Comparison of ENCODE assay signal across 8 cellular contexts in the genomic region with DNA sequence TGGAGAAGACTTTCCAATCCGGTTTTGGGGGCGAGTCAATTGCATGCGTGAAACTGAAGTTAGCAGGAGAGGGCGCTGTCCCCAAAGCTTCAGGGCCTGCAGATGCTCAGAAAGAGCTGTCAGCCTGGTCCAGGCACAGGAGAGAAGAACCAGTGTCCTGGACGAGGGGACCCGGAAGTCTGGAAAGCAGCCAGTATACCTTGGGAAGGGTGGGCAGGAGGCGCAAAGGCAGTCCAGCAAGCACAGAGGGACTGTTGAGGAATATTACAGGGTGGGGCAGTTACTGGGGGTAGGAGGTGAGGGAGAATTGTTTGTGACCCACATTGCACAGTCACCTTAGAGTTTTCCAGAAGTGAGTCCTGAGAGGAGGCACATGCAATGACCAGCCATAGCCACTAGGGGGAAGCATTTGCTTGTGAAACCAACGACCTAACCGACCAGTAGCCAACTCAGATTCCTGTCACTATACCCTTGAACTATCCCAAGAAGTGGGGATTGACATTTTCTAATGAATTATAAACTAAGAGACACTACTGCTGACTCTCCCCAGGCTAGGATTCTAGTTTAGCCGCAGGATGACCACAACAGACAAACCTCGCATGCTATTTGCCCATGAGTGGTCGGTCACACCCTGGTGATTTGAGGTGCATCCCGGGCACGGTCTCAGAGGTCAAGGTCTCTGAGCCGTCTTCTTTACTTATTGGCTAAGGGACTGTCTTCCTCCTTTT.
DNase-seq lines count a peak whose midpoint lies in the region; ATAC-seq and TF ChIP-seq lines count a peak whose summit lies in the region.

No MANE protein-coding gene starts in this region.

- no peaks in the 10 kb centered on the region for H3K9me3 ChIP-seq in T-helper 17 cell (ENCODE audit: control insufficient read depth, low read length, poor library complexity, severe bottlenecking)

- H3K4me3 Mint-ChIP-seq in T-helper 17 cell = no peak overlapping the region

- H3K4me3 ChIP-seq in astrocyte of the spinal cord (ENCODE audit: low read depth, low read length) = no peak overlapping the region

- peak; percentile 89 for ATAC-seq in HG02759 (IDR thresholded peaks at IDR 0.05; ENCODE audit: unreplicated experiment)
- peak; percentile 49 for ATAC-seq in T-helper 17 cell

- no peaks in the 10 kb centered on the region for H3K36me3 Mint-ChIP-seq in T-helper 17 cell (ENCODE audit: low read depth)

- H3K4me1 Mint-ChIP-seq in T-helper 17 cell = no peaks in the 10 kb centered on the region

- no peak overlapping the region for H3K27ac Mint-ChIP-seq in T-helper 17 cell

- TF ChIP-seq CTCF in astrocyte of the spinal cord (IDR thresholded peaks at IDR 0.05; ENCODE audit: low read depth, low read length) = peak; percentile 96

- peak; percentile 7 for DNase-seq in NK-92 treated with Interleukin-12 subunit alpha and Interleukin-12 subunit beta, amount 100 ng/mL, for 24 hours (lab: John Stamatoyannopoulos, UW)
- DNase-seq in NK-92 (lab: John Stamatoyannopoulos, UW; ENCODE audit: unreplicated experiment) = no peak
- peak; percentile 23 for DNase-seq in NCI-H1105 (lab: John Stamatoyannopoulos, UW)
- DNase-seq in T-helper 17 cell = peak; percentile 12 to 38 (median 22)
- DNase-seq in astrocyte of the spinal cord (ENCODE audit: low read depth, low spot score) = peak; percentile 75
- peak; percentile 63 for DNase-seq in iPS DF 19.7 (ENCODE audit: low read depth, low spot score)
- DNase-seq in smooth muscle cell of the brain vasculature (ENCODE audit: low read depth, low spot score) = peak; percentile 46

- H3K27me3 Mint-ChIP-seq in T-helper 17 cell = peaks cover 19% of the 10 kb centered on the region

- in situ Hi-C loops in astrocyte of the spinal cord (cut with HindIII; ENCODE audit: low sequenced_read_pairs) = no loop called here
